1 cellular context compared by ENCODE assay signal in the genomic region with DNA sequence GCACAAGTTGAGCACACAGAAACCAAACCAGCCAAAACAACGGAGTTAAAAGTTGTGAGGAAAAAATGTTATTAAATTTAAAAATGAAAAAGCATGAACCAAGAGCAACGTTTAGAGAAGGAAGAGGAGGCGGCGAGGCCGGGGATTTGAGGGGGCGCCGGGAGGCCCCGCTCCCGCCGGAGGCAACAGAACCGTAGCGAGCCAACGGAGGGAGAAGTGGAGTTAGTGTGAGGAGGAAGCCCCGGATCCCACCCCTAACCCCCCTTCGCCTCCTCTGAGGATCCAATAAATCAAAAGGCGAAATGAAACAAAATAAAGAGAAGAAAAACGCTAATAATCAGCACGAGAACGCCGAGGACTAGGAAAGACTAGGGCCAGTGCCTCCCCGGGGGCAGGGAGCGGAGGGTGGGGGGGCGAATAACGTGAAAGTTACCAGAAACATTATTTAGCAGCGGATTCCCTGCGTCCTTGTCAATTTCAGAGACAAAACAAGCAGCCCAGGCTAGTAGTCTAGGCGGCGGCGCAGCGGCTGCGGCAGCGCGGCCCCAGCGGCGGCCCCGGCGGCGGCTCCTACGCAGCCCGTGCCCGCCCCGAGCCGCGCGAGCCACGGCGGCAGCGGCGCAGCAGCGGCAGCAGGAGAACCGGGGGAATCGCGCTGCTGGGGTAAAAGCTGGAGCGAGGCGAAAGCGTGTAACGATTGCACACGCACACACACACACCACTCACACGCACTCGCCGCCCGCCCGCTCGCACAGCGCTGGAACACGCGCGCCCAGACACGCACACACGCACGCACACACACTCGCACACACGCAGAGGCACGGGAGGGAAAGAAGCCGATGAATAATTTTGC.
TF ChIP-seq lines count a peak whose summit lies in the region.

No MANE protein-coding gene starts in this region.

TF ChIP-seq in GM23338, 12 proteins besides CTCF, POLR2A, EP300 and RAD21 (continued from another document):
- TF ChIP-seq, protein P1, sequence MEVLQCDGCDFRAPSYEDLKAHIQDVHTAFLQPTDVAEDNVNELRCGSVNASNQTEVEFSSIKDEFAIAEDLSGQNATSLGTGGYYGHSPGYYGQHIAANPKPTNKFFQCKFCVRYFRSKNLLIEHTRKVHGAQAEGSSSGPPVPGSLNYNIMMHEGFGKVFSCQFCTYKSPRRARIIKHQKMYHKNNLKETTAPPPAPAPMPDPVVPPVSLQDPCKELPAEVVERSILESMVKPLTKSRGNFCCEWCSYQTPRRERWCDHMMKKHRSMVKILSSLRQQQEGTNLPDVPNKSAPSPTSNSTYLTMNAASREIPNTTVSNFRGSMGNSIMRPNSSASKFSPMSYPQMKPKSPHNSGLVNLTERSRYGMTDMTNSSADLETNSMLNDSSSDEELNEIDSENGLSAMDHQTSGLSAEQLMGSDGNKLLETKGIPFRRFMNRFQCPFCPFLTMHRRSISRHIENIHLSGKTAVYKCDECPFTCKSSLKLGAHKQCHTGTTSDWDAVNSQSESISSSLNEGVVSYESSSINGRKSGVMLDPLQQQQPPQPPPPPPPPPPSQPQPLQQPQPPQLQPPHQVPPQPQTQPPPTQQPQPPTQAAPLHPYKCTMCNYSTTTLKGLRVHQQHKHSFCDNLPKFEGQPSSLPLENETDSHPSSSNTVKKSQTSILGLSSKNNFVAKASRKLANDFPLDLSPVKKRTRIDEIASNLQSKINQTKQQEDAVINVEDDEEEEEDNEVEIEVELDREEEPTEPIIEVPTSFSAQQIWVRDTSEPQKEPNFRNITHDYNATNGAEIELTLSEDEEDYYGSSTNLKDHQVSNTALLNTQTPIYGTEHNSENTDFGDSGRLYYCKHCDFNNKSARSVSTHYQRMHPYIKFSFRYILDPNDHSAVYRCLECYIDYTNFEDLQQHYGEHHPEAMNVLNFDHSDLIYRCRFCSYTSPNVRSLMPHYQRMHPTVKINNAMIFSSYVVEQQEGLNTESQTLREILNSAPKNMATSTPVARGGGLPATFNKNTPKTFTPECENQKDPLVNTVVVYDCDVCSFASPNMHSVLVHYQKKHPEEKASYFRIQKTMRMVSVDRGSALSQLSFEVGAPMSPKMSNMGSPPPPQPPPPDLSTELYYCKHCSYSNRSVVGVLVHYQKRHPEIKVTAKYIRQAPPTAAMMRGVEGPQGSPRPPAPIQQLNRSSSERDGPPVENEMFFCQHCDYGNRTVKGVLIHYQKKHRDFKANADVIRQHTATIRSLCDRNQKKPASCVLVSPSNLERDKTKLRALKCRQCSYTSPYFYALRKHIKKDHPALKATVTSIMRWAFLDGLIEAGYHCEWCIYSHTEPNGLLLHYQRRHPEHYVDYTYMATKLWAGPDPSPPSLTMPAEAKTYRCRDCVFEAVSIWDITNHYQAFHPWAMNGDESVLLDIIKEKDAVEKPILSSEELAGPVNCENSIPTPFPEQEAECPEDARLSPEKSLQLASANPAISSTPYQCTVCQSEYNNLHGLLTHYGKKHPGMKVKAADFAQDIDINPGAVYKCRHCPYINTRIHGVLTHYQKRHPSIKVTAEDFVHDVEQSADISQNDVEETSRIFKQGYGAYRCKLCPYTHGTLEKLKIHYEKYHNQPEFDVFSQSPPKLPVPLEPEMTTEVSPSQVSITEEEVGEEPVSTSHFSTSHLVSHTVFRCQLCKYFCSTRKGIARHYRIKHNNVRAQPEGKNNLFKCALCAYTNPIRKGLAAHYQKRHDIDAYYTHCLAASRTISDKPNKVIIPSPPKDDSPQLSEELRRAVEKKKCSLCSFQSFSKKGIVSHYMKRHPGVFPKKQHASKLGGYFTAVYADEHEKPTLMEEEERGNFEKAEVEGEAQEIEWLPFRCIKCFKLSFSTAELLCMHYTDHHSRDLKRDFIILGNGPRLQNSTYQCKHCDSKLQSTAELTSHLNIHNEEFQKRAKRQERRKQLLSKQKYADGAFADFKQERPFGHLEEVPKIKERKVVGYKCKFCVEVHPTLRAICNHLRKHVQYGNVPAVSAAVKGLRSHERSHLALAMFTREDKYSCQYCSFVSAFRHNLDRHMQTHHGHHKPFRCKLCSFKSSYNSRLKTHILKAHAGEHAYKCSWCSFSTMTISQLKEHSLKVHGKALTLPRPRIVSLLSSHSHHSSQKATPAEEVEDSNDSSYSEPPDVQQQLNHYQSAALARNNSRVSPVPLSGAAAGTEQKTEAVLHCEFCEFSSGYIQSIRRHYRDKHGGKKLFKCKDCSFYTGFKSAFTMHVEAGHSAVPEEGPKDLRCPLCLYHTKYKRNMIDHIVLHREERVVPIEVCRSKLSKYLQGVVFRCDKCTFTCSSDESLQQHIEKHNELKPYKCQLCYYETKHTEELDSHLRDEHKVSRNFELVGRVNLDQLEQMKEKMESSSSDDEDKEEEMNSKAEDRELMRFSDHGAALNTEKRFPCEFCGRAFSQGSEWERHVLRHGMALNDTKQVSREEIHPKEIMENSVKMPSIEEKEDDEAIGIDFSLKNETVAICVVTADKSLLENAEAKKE (CRISPR knock-in tag; IDR thresholded peaks at IDR 0.05): no peak
- TF ChIP-seq STAT1 (IDR thresholded peaks at IDR 0.05; ENCODE audit: unreplicated experiment): no peak
TF ChIP-seq in GM23338: peak in this region for 2.
